ENCODE assay signal across 9 cellular contexts in genomic region chr19:1882786-1883692, GRCh38. TPM values are rescaled to one million over a fixed set of nuclear protein-coding genes. Genes with fewer than 3 reads are reported as not detected.
DNase-seq lines count a peak whose midpoint lies in the region; ATAC-seq and TF ChIP-seq lines count a peak whose summit lies in the region.
"Had no signal": no experiment of that assay in that cellular context is flagged by ENCODE, and none has a peak within 500 bp of the region (broad histone marks: within the 10 kb centered on the region; RNA-seq: fewer than 3 reads in every experiment).

No MANE protein-coding gene starts in this region.

- no peaks in the 10 kb centered on the region for H3K27me3 Mint-ChIP-seq in T-helper 17 cell

- peaks cover 26% of the 10 kb centered on the region for H4K20me1 ChIP-seq in DOHH2 (ENCODE audit: control insufficient read depth, insufficient read depth, low read depth, low read length)

- peak overlapping the region; percentile 98 for H3K4me3 Mint-ChIP-seq in T-helper 17 cell

- WGBS in esophagus squamous epithelium, 2 donors = 67 to 70% methylated on average over 16 to 21 of the region's 25 CpGs
- WGBS in psoas muscle, 3 donors = 54 to 64% (median 60%) methylated on average over 25 of the region's 25 CpGs

- TF ChIP-seq POLR2A in esophagus squamous epithelium (IDR thresholded peaks at IDR 0.05) = no peak

- peak overlapping the region; percentile 41 for H3K27ac ChIP-seq in DOHH2 (ENCODE audit: low read depth, low read length)
- H3K27ac ChIP-seq in esophagus squamous epithelium = peak overlapping the region; percentile 94 to 96 (median 96)
- H3K27ac ChIP-seq in psoas muscle = peak overlapping the region; percentile 84
- H3K27ac ChIP-seq: WERI-Rb-1 had no signal

- H3K36me3 Mint-ChIP-seq in T-helper 17 cell (ENCODE audit: low read depth) = peaks cover 6% of the 10 kb centered on the region

- H3K36me3 ChIP-seq in DOHH2 (ENCODE audit: control insufficient read depth, low read length) (peaks cover 17% of the 10 kb centered on the region), esophagus squamous epithelium (peaks cover 0 to 25% (median 6%) of the 10 kb centered on the region in 3 donors), psoas muscle (ENCODE audit: insufficient read depth in 1 of 2, low read depth in 1 of 2) (peaks cover 0 to 2% of the 10 kb centered on the region in 2 donors)
- H3K36me3 ChIP-seq: WERI-Rb-1 had no signal

- no peaks in the 10 kb centered on the region for H3K9me2 ChIP-seq in DOHH2 (replicated peaks; ENCODE audit: control insufficient read depth, low read length)

- TF ChIP-seq CTCF in DOHH2 (IDR thresholded peaks at IDR 0.05; ENCODE audit: low read depth, low read length, poor library complexity, severe bottlenecking) (no peak), esophagus squamous epithelium (IDR thresholded peaks at IDR 0.05) (no peak), psoas muscle (IDR thresholded peaks at IDR 0.05) (no peak)

- intact Hi-C loops in esophagus squamous epithelium (cut with DNase I) = no loop called here
- intact Hi-C loops in psoas muscle (cut with DNase I) = no loop called here

- H3K4me1 Mint-ChIP-seq in T-helper 17 cell = peaks cover 34% of the 10 kb centered on the region

- ATAC-seq in T-helper 17 cell (peak; percentile 1), psoas muscle (no peak), GM18520 (IDR thresholded peaks at IDR 0.05; ENCODE audit: unreplicated experiment) (no peak), HG03457 (IDR thresholded peaks at IDR 0.05; ENCODE audit: unreplicated experiment) (no peak)

- peaks cover 47% of the 10 kb centered on the region for H3K79me2 ChIP-seq in DOHH2 (ENCODE audit: control insufficient read depth, low read length)

- H3K4me1 ChIP-seq in DOHH2 (ENCODE audit: control insufficient read depth, low read length) (peaks cover 35% of the 10 kb centered on the region), esophagus squamous epithelium (peaks cover 38 to 55% (median 44%) of the 10 kb centered on the region in 3 donors), psoas muscle (peaks cover 28% of the 10 kb centered on the region)

- H3F3A ChIP-seq in DOHH2 (ENCODE audit: control insufficient read depth, insufficient read depth) = no peaks in the 10 kb centered on the region

- H3K4me3 ChIP-seq in DOHH2 (ENCODE audit: low read length) (peak overlapping the region; percentile 99), esophagus squamous epithelium (peak overlapping the region in 3 of 4 donors; percentile 94 to 98 (median 97)), psoas muscle (peak overlapping the region; percentile 97)

- H3K27me3 ChIP-seq in DOHH2 (ENCODE audit: control insufficient read depth, low read length) (no peaks in the 10 kb centered on the region), esophagus squamous epithelium (no peaks in the 10 kb centered on the region), psoas muscle (ENCODE audit: insufficient read depth in 3 of 3, low read length in 2 of 3) (no peaks in the 10 kb centered on the region)

- peak overlapping the region; percentile 98 for H3K4me2 ChIP-seq in DOHH2 (ENCODE audit: low read length)

- H3K9me3 ChIP-seq in DOHH2 (ENCODE audit: control insufficient read depth, insufficient read depth, low read length) = no peaks in the 10 kb centered on the region
- no peaks in the 10 kb centered on the region for H3K9me3 ChIP-seq in T-helper 17 cell (ENCODE audit: control insufficient read depth, low read length, poor library complexity, severe bottlenecking)
- no peaks in the 10 kb centered on the region for H3K9me3 ChIP-seq in esophagus squamous epithelium
- no peaks in the 10 kb centered on the region for H3K9me3 ChIP-seq in psoas muscle

- no peak for DNase-seq in T-helper 17 cell
- DNase-seq in esophagus squamous epithelium (lab: John Stamatoyannopoulos, UW) = no peak
- no peak for DNase-seq in psoas muscle
- no peak for DNase-seq in NCI-H226
- DNase-seq in RPMI8226 = no peak
- DNase-seq: WERI-Rb-1 had no signal

- peak overlapping the region; percentile 100 for H3K27ac Mint-ChIP-seq in T-helper 17 cell

RNA-seq across cellular contexts. Expression of gene ABHD17A, which starts 2.3 kb away (rescaled TPM):
- total RNA-seq in T-helper 17 cell (100 to 1,000 TPM; 121 to 125 TPM), esophagus squamous epithelium (10 to 100 TPM; 78.4 to 91.7 (median 82.9) TPM), psoas muscle (10 to 100 TPM; 38.5 to 54.2 (median 42.3) TPM)
- 10 to 100 TPM; 35.5 to 58.9 (median 47.6) TPM for polyA plus RNA-seq in psoas muscle

RNA-seq across cellular contexts. Expression of gene KLF16, which starts 19.7 kb away (rescaled TPM):
- 10 to 100 TPM; 37.9 to 46.5 TPM for total RNA-seq in T-helper 17 cell
- 10 to 100 TPM in 1 of 4 donors, 1 to 10 TPM in 3; 8.3 to 13.5 (median 9.1) TPM for total RNA-seq in esophagus squamous epithelium
- 10 to 100 TPM in 1 of 4 donors, 1 to 10 TPM in 3; 3.0 to 11.1 (median 4.3) TPM for total RNA-seq in psoas muscle
- polyA plus RNA-seq in psoas muscle = 10 to 100 TPM in 1 of 3 donors, 1 to 10 TPM in 2; 2.2 to 13.0 (median 3.1) TPM

RNA-seq across cellular contexts. Expression of gene ADAT3, which starts 22.2 kb away (rescaled TPM):
- total RNA-seq in T-helper 17 cell (1 to 10 TPM; 6.4 to 8.5 TPM), esophagus squamous epithelium (10 to 100 TPM in 2 of 4 donors, 1 to 10 TPM in 2; 4.7 to 20.4 (median 11.1) TPM), psoas muscle (1 to 10 TPM; 1.4 to 2.2 (median 1.7) TPM)
- 1 to 10 TPM; 2.4 to 7.2 (median 3.6) TPM for polyA plus RNA-seq in psoas muscle

RNA-seq across cellular contexts. Expression of gene SCAMP4, which starts 22.2 kb away (rescaled TPM):
- total RNA-seq in T-helper 17 cell (10 to 100 TPM; 19.2 to 20.7 TPM), esophagus squamous epithelium (100 to 1,000 TPM in 1 of 4 donors, 10 to 100 TPM in 3; 49.8 to 144 (median 83.9) TPM), psoas muscle (10 to 100 TPM; 13.4 to 16.3 (median 15.1) TPM)
- 10 to 100 TPM in 2 of 3 donors, 1 to 10 TPM in 1; 9.5 to 17.5 (median 15.5) TPM for polyA plus RNA-seq in psoas muscle

RNA-seq across cellular contexts. Expression of gene REXO1, which starts 34.8 kb away (rescaled TPM):
- total RNA-seq in T-helper 17 cell (100 to 1,000 TPM in 1 of 2 donors, 10 to 100 TPM in 1; 98.7 to 107 TPM), esophagus squamous epithelium (10 to 100 TPM in 3 of 4 donors, 1 to 10 TPM in 1; 7.5 to 16.4 (median 15.4) TPM), psoas muscle (10 to 100 TPM; 13.5 to 35.2 (median 22.3) TPM)
- 10 to 100 TPM; 16.5 to 26.9 (median 20.3) TPM for polyA plus RNA-seq in psoas muscle

Comparison
In these comparisons a context has a peak if more than half of its experiments do, and no peak if none do; other contexts are left out.
1. H3K27ac ChIP-seq: peak in every context shown above with its lines; median percentile 96 in esophagus squamous epithelium; 84 in psoas muscle; 41 in DOHH2.